In genomic region chr15:70633394-70633793, GRCh38 we compare ENCODE assay signal across 14 cellular contexts.
DNase-seq lines count a peak whose midpoint lies in the region; ATAC-seq and TF ChIP-seq lines count a peak whose summit lies in the region.
"Had no signal": no experiment of that assay in that cellular context is flagged by ENCODE, and none has a peak within 500 bp of the region (broad histone marks: within the 10 kb centered on the region; RNA-seq: fewer than 3 reads in every experiment).

No MANE protein-coding gene starts in this region.

- H3K27me3 ChIP-seq in right cardiac atrium (ENCODE audit: control insufficient read depth, insufficient read depth), result no peaks in the 10 kb centered on the region
- H3K27me3 ChIP-seq in prostate gland (replicated peaks; ENCODE audit: insufficient read depth), result no peaks in the 10 kb centered on the region
- H3K27me3 ChIP-seq in upper lobe of left lung, result no peaks in the 10 kb centered on the region
- H3K27me3 ChIP-seq: BE2C had no signal

- no peaks in the 10 kb centered on the region for H3K36me3 ChIP-seq in prostate gland
- H3K36me3 ChIP-seq in upper lobe of left lung, result no peaks in the 10 kb centered on the region
- H3K36me3 ChIP-seq: BE2C had no signal

- H3K4me1 ChIP-seq in right cardiac atrium (ENCODE audit: control insufficient read depth, insufficient read depth, low read length) (no peaks in the 10 kb centered on the region), prostate gland (replicated peaks) (peaks cover 8% of the 10 kb centered on the region), upper lobe of left lung (no peaks in the 10 kb centered on the region)
- H3K4me1 ChIP-seq: BE2C had no signal

- DNase-seq in NCI-H345 (lab: John Stamatoyannopoulos, UW), result peak; percentile 31
- DNase-seq in NCI-H345 treated with DMSO at 0.1 percent for 48 hours (lab: John Stamatoyannopoulos, UW; ENCODE audit: unreplicated experiment), result no peak
- DNase-seq in right cardiac atrium, result peak; percentile 55 to 85 (median 82)
- DNase-seq in prostate gland (ENCODE audit: low spot score), result peak; percentile 25
- no peak for DNase-seq in upper lobe of left lung
- DNase-seq: 8988T; BE2C; NCI-H1694 treated with DMSO at 0.1 percent for 48 hours; NCI-H2227 treated with DMSO at 0.1 percent for 48 hours; NK-92 treated with Interleukin-12 subunit alpha and Interleukin-12 subunit beta, amount 100 ng/mL, for 24 hours had no signal

- TF ChIP-seq POLR2A in prostate gland (IDR thresholded peaks at IDR 0.05) (no peak), upper lobe of left lung (IDR thresholded peaks at IDR 0.05) (no peak)

- TF ChIP-seq CTCF in VCaP (conservative IDR thresholded peaks at IDR 0.05), result no peak
- no peak for TF ChIP-seq CTCF in prostate gland (IDR thresholded peaks at IDR 0.05)
- no peak for TF ChIP-seq CTCF in upper lobe of left lung (IDR thresholded peaks at IDR 0.05)

- 25% methylated on average over 8 of the region's 8 CpGs for WGBS in right cardiac atrium
- 43% methylated on average over 8 of the region's 8 CpGs for WGBS in prostate gland
- WGBS in upper lobe of left lung, 2 donors, result 55 to 59% methylated on average over 8 of the region's 8 CpGs

- intact Hi-C loops in right cardiac atrium (cut with DNase I), result no loop called here
- intact Hi-C loops in prostate gland (cut with DNase I), result no loop called here

- H3K27ac ChIP-seq in VCaP (peak overlapping the region; percentile 73), right cardiac atrium (ENCODE audit: low read length) (no peak overlapping the region), prostate gland (peak overlapping the region; percentile 27 to 38), upper lobe of left lung (no peak overlapping the region)
- H3K27ac ChIP-seq: RWPE1 had no signal

- ATAC-seq in right cardiac atrium (peak; percentile 72 to 82), GM18909 (IDR thresholded peaks at IDR 0.05; ENCODE audit: poor library complexity, unreplicated experiment) (no peak), upper lobe of left lung (ENCODE audit: low FRiP score in 2 of 2) (no peak), GM21447 (IDR thresholded peaks at IDR 0.05; ENCODE audit: unreplicated experiment) (no peak)

- TF ChIP-seq EP300 in upper lobe of left lung (IDR thresholded peaks at IDR 0.05), result no peak

- H3K9me3 ChIP-seq in right cardiac atrium (ENCODE audit: control insufficient read depth, low read length) (no peaks in the 10 kb centered on the region), prostate gland (no peaks in the 10 kb centered on the region), upper lobe of left lung (no peaks in the 10 kb centered on the region)
- H3K9me3 ChIP-seq: BE2C had no signal

- H3K4me3 ChIP-seq in right cardiac atrium (ENCODE audit: low read length), result no peak overlapping the region
- H3K4me3 ChIP-seq in prostate gland, result no peak overlapping the region
- no peak overlapping the region for H3K4me3 ChIP-seq in upper lobe of left lung

Comparison
In these comparisons a context has a peak if more than half of its experiments do, and no peak if none do; other contexts are left out.
1. DNase-seq: peak in NCI-H345 (single experiment), right cardiac atrium (3 of 3) and prostate gland (single experiment); none in NCI-H345 treated with DMSO at 0.1 percent for 48 hours (single experiment) and upper lobe of left lung (0 of 2).
2. H3K27ac ChIP-seq: peak in VCaP (single experiment) and prostate gland (2 of 2); none in right cardiac atrium (single experiment) and upper lobe of left lung (0 of 4).
3. ATAC-seq: peak in right cardiac atrium (2 of 2); none in GM18909 (single experiment), upper lobe of left lung (0 of 2) and GM21447 (single experiment).